ENCODE assay signal across 1 cellular context in the genomic region with DNA sequence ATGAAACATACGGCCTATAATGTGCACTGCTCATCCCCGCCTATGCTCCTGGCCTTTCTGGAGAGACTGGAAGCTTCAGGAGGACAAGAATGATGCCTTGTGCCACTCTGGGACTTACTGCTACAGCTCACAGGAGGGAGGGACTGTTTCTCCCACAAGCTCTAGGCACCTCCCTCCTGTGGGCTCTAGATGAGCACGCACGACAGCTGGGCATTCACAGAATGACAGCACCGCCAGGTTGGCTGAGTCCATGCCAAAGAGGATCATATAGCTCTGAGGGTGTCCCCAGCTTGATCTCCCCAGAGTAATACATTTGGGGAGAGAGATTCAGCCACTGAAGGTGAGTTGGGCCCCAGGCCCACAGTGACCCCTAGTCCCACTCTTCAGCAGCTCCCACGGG.
TF ChIP-seq lines count a peak whose summit lies in the region.

No MANE protein-coding gene starts in this region.

TF ChIP-seq in IMR-90, 13 proteins besides CTCF, POLR2A, EP300 and RAD21:
- TF ChIP-seq RFX5 (IDR thresholded peaks at IDR 0.05; ENCODE audit: low read depth, low read length) (no peak), SMC3 (IDR thresholded peaks at IDR 0.05; ENCODE audit: low read depth, low read length) (no peak), FOS (IDR thresholded peaks at IDR 0.05; ENCODE audit: low read depth, low read length) (no peak), MAFK (IDR thresholded peaks at IDR 0.05; ENCODE audit: low read depth, low read length) (no peak)
TF ChIP-seq in IMR-90: peak in this region for 0.
